17 cellular contexts compared by ENCODE assay signal in the genomic region with DNA sequence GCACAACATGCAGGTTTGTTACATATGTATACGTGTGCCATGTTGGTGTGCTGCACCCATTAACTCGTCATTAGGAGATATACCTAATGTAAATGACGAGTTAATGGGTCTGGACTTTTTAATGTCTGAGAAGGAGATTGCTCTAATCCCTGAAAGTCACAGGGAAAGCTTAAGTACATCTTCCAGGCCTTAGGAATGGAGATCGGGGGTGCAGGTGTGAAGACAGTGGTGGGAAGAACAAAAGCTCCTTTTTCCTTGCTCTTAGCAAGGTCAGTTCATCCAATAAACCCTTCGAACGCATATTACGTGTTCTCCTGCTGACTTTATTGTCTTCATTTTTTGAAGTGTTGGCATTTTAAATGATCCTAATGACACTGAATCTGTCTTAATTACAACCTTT. TPM values are rescaled to one million over a fixed set of nuclear protein-coding genes. Genes with fewer than 3 reads are reported as not detected.
A peak's percentile ranks its signal among the peaks of the same experiment; 100 is the strongest.
DNase-seq lines count a peak whose midpoint lies in the region; ATAC-seq and TF ChIP-seq lines count a peak whose summit lies in the region.
"Had no signal": no experiment of that assay in that cellular context is flagged by ENCODE, and none has a peak within 500 bp of the region (broad histone marks: within the 10 kb centered on the region; RNA-seq: fewer than 3 reads in every experiment).

No MANE protein-coding gene starts in this region.

- H2AK5ac ChIP-seq in mesendoderm (ENCODE audit: low read length) = no peak overlapping the region

- no peaks in the 10 kb centered on the region for H3K27me3 ChIP-seq in mesendoderm (ENCODE audit: insufficient read depth, low read length, poor library complexity)

- H4K8ac ChIP-seq in mesendoderm (ENCODE audit: low read depth, low read length) = no peak overlapping the region

- no peak overlapping the region for H3K4me2 ChIP-seq in mesendoderm (ENCODE audit: low read length)

- DNase-seq in mesendoderm = peak; percentile 68
- DNase-seq in NCI-H510A (lab: John Stamatoyannopoulos, UW) = no peak
- DNase-seq: C1 segment of cervical spinal cord; CD4-positive, alpha-beta memory T cell; COR-L47; DMS 273 treated with DMSO at 0.1 percent for 48 hours; DMS79; EL; GDM1; GM23248; H7; HCEC 1CT had no signal

- no peak overlapping the region for H3K9ac ChIP-seq in mesendoderm (ENCODE audit: low read length)
- H3K9ac ChIP-seq: GM23248 had no signal

- H4K5ac ChIP-seq in mesendoderm (ENCODE audit: low read length) = no peak overlapping the region

- no peaks in the 10 kb centered on the region for H3K9me3 ChIP-seq in HEK293 (ENCODE audit: control insufficient read depth, insufficient read depth, low read depth, low read length)

- H2BK120ac ChIP-seq in mesendoderm (ENCODE audit: low read depth, low read length) = no peak overlapping the region

- no CpG with 5 or more reads among the region's 7 CpGs for WGBS in mesendoderm (ENCODE audit: extremely low coverage, insufficient coverage, low lambda C conversion rate)

- CTCF ChIA-PET in HEK293 (lab: Yijun Ruan, JAX) = interaction anchor here (0.8 to 6.7 kb wide), 4 partner anchors 10 to 248 kb away, joined by 3 to 33 read pairs (median 10); no protein-coding TSS in a partner anchor

- ATAC-seq in HG03457 (IDR thresholded peaks at IDR 0.05; ENCODE audit: unreplicated experiment) (no peak), HG02840 (IDR thresholded peaks at IDR 0.05; ENCODE audit: low FRiP score, unreplicated experiment) (no peak)
- ATAC-seq: GM12878 had no signal

- H2BK15ac ChIP-seq in mesendoderm (replicated peaks; ENCODE audit: low read depth) = no peak overlapping the region

- POLR2A ChIA-PET in HEK293 (lab: Yijun Ruan, JAX) = no interaction called here

- H3K56ac ChIP-seq in mesendoderm (ENCODE audit: low read length) = no peak overlapping the region

- H3K27ac ChIP-seq in HEK293 (ENCODE audit: extremely low read depth, low read depth, low read length) = no peak overlapping the region
- H3K27ac ChIP-seq in VCaP = 0 out of 2 replicates have a peak overlapping the region, but pooled peaks have one; percentile 14
- no peak overlapping the region for H3K27ac ChIP-seq in mesendoderm (ENCODE audit: low read depth, low read length)
- H3K27ac ChIP-seq: GM23248 had no signal

- H3K4me3 ChIP-seq in HEK293 (ENCODE audit: low read depth, low read length) (no peak overlapping the region), mesendoderm (ENCODE audit: low read length) (no peak overlapping the region)
- H3K4me3 ChIP-seq: GM12878, GM23248 had no signal

- no peak overlapping the region for H2BK5ac ChIP-seq in mesendoderm (ENCODE audit: low read length)

- no peak overlapping the region for H3K18ac ChIP-seq in mesendoderm (ENCODE audit: low read length)

- TF ChIP-seq CTCF in HEK293 (tag by site-specific recombination; IDR thresholded peaks at IDR 0.05) (no peak), VCaP (conservative IDR thresholded peaks at IDR 0.05) (no peak)

- H3K36me3 ChIP-seq in HEK293 (ENCODE audit: control insufficient read depth in 2 of 2, insufficient read depth in 1 of 2, low read length in 2 of 2) (no peaks in the 10 kb centered on the region), mesendoderm (ENCODE audit: control insufficient read depth, insufficient read depth, low read length) (no peaks in the 10 kb centered on the region)

- H3K4ac ChIP-seq in mesendoderm (ENCODE audit: low read depth, low read length) = no peak overlapping the region

- no peak overlapping the region for H3K23ac ChIP-seq in mesendoderm (ENCODE audit: low read length)

- H3K79me1 ChIP-seq in mesendoderm (ENCODE audit: low read length) = no peaks in the 10 kb centered on the region

- H3K79me2 ChIP-seq in mesendoderm (ENCODE audit: control insufficient read depth, insufficient read depth, low read length) = no peaks in the 10 kb centered on the region

- H3K4me1 ChIP-seq in HEK293 (ENCODE audit: control insufficient read depth, insufficient read depth, low read length) = no peaks in the 10 kb centered on the region
- H3K4me1 ChIP-seq in mesendoderm (ENCODE audit: control insufficient read depth, low read depth, low read length) = peaks cover 3% of the 10 kb centered on the region

TF ChIP-seq in HEK293, 187 proteins besides CTCF, POLR2A, EP300 and RAD21:
- no peak for TF ChIP-seq MZF1 (tag by site-specific recombination; IDR thresholded peaks at IDR 0.05; ENCODE audit: borderline replicate concordance)
- no peak for TF ChIP-seq SCRT1 (tag by site-specific recombination; IDR thresholded peaks at IDR 0.05; ENCODE audit: borderline replicate concordance)
- TF ChIP-seq ZNF521 (tag by site-specific recombination; IDR thresholded peaks at IDR 0.05) = no peak
- no peak for TF ChIP-seq ZNF221 (tag by site-specific recombination; IDR thresholded peaks at IDR 0.05; ENCODE audit: borderline replicate concordance)
- TF ChIP-seq HIC1 (tag by site-specific recombination; IDR thresholded peaks at IDR 0.05) = no peak
- no peak for TF ChIP-seq RBAK (tag by site-specific recombination; IDR thresholded peaks at IDR 0.05)
- no peak for TF ChIP-seq ZNF391 (tag by site-specific recombination; IDR thresholded peaks at IDR 0.05; ENCODE audit: borderline replicate concordance, low read depth)
- peak; percentile 54; the same call in 1 of the 2 replicates for TF ChIP-seq ZNF18 (tag by site-specific recombination; IDR thresholded peaks at IDR 0.05)

RNA-seq across cellular contexts. Expression of gene LAMA1, which starts 50.8 kb away (rescaled TPM):
- 13.5 TPM for polyA plus RNA-seq in mesendoderm (2013, experiment 1 of 2)
- polyA plus RNA-seq in mesendoderm (2013, experiment 2 of 2) = 13.6 TPM
- polyA plus RNA-seq: CD4-positive, alpha-beta memory T cell had no signal
